In the genomic region with DNA sequence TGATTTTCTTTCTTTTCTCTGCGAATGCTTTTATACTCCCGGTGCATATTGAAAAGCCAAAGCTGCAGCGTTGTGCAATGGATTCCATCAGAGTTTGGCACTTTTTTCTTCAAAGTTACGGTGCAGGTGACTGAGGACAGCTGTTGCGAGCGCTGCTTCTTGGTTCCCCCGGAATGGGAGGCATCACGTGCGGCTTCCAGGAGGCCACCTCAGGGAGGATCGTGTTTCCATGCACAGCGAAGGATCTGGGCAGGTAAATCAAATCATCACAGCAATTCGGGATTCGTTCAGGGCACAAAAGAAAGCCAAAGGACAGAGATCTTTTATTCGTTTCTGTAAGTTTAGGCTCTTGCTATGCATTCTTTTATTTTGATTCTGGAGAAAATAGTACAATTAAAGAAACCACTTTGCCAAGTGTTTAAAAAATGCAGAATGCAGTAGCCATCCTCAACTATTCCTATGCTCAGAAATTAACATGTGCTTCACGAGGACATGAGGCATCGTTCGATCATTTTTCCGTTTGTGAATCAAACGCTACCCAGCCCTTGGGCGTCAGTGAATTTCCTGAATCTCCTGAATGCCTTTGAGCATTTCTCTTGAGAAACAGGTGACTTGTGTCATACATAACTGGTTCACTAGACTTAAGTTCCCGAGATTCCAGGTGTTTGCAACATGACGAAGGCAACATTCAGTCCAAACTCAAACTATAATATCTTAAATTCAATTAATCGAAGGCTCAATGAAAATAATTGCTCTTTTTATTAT, we compare ENCODE assay signal across 24 cellular contexts.
A peak's percentile ranks its signal among the peaks of the same experiment; 100 is the strongest.
DNase-seq lines count a peak whose midpoint lies in the region; ATAC-seq, FAIRE-seq and TF ChIP-seq lines count a peak whose summit lies in the region.
"Had no signal": no experiment of that assay in that cellular context is flagged by ENCODE, and none has a peak within 500 bp of the region (broad histone marks: within the 10 kb centered on the region; RNA-seq: fewer than 3 reads in every experiment).

No MANE protein-coding gene starts in this region.

- WGBS in K562 (ENCODE audit: insufficient coverage, low coverage, missing lambda C conversion rate): 1% methylated on average over 23 of the region's 23 CpGs
- WGBS in trophoblast cell (ENCODE audit: extremely low coverage, insufficient coverage, insufficient read length): no CpG with 5 or more reads among the region's 23 CpGs
- WGBS in esophagus muscularis mucosa: 72% methylated on average over 23 of the region's 23 CpGs

- no peak overlapping the region for H4K8ac ChIP-seq in trophoblast cell (ENCODE audit: low read depth, low read length)

- no peak overlapping the region for H3K18ac ChIP-seq in trophoblast cell (ENCODE audit: low read length)

- H3K27ac Mint-ChIP-seq in activated CD4-positive, alpha-beta T cell treated with anti-CD3 and anti-CD28 coated beads, Interleukin-2, amount 10 ng/mL, durations not matched to agents 24 days and 14 days: no peak overlapping the region
- H3K27ac Mint-ChIP-seq in activated CD4-positive, alpha-beta T cell treated with anti-CD3 and anti-CD28 coated beads for 36 hours: no peak overlapping the region
- no peak overlapping the region for H3K27ac Mint-ChIP-seq in activated CD4-positive, alpha-beta memory T cell treated with anti-CD3 and anti-CD28 coated beads, Interleukin-2, amount 10 ng/mL, durations not matched to agents 7 days and 5 days
- H3K27ac Mint-ChIP-seq: B cell; CD4-positive, CD25-positive, alpha-beta regulatory T cell; CD8-positive, alpha-beta T cell; HFFc6 had no signal

- no peak overlapping the region for H3K4ac ChIP-seq in trophoblast cell (ENCODE audit: low read depth, low read length)

- BruUV-seq in K562 (replicated peaks; lab: Mats Ljungman, UMichigan): no TSS peak

- H4K20me1 ChIP-seq in K562 (replicated peaks; ENCODE audit: control insufficient read depth, insufficient read depth, low read length): no peaks in the 10 kb centered on the region
- H4K20me1 ChIP-seq: BLaER1 had no signal

- TF ChIP-seq RAD21 in K562 (CRISPR knock-in tag; conservative IDR thresholded peaks at IDR 0.05 in 1 of 2, IDR thresholded peaks at IDR 0.05 in 1 of 2): no peak

- peaks cover 2% of the 10 kb centered on the region for H3K79me1 ChIP-seq in trophoblast cell (ENCODE audit: low read length)

- H3K27me3 ChIP-seq in K562 (ENCODE audit: control insufficient read depth in 2 of 2, insufficient read depth in 2 of 2, low read length in 2 of 2) (peaks cover 3 to 34% of the 10 kb centered on the region in 2 experiments; a peak in 3 of 5 replicates), trophoblast cell (ENCODE audit: insufficient read depth, low read length) (no peaks in the 10 kb centered on the region), esophagus muscularis mucosa (peaks cover 0 to 15% (median 0%) of the 10 kb centered on the region in 4 donors)
- H3K27me3 ChIP-seq: BLaER1 had no signal

- H2BK5ac ChIP-seq in trophoblast cell (ENCODE audit: low read depth, low read length, poor library complexity): no peak overlapping the region

- H3K27ac ChIP-seq in K562 (ENCODE audit: extremely low read depth, low read depth, low read length): no peak overlapping the region
- no peak overlapping the region for H3K27ac ChIP-seq in trophoblast cell (ENCODE audit: low read depth, low read length)
- H3K27ac ChIP-seq in esophagus muscularis mucosa (replicated peaks in 1 of 4): no peak overlapping the region
- H3K27ac ChIP-seq: 22Rv1, BLaER1, C4-2B had no signal

- H3K9ac ChIP-seq in K562 (ENCODE audit: insufficient read depth in 1 of 2, low read depth in 2 of 2, low read length in 2 of 2) (no peak overlapping the region), trophoblast cell (ENCODE audit: low read length) (no peak overlapping the region)
- H3K9ac ChIP-seq: BLaER1 had no signal

- peaks cover 13% of the 10 kb centered on the region for H3K4me1 Mint-ChIP-seq in activated CD4-positive, alpha-beta T cell treated with anti-CD3 and anti-CD28 coated beads, Interleukin-2, amount 10 ng/mL, durations not matched to agents 24 days and 14 days
- H3K4me1 Mint-ChIP-seq in activated CD4-positive, alpha-beta T cell treated with anti-CD3 and anti-CD28 coated beads for 36 hours: peaks cover 13% of the 10 kb centered on the region
- H3K4me1 Mint-ChIP-seq in activated CD4-positive, alpha-beta memory T cell treated with anti-CD3 and anti-CD28 coated beads, Interleukin-2, amount 10 ng/mL, durations not matched to agents 7 days and 5 days: peaks cover 18% of the 10 kb centered on the region

- no peak overlapping the region for H3K14ac ChIP-seq in trophoblast cell (ENCODE audit: low read length)

- H4K12ac ChIP-seq in trophoblast cell (ENCODE audit: low read depth, low read length): no peak overlapping the region

- H3K79me2 ChIP-seq in K562 (ENCODE audit: control insufficient read depth, insufficient read depth, low read length) (no peaks in the 10 kb centered on the region), trophoblast cell (ENCODE audit: control insufficient read depth, insufficient read depth, low read length, poor library complexity) (no peaks in the 10 kb centered on the region)

- ATAC-seq in activated CD4-positive, alpha-beta T cell treated with anti-CD3 and anti-CD28 coated beads for 36 hours: no peak
- ATAC-seq in K562: no peak
- ATAC-seq: CD8-positive, alpha-beta T cell; GM12878 had no signal

- POLR2A ChIA-PET in activated CD4-positive, alpha-beta T cell treated with anti-CD3 and anti-CD28 coated beads for 36 hours (lab: Charles Lee): no interaction called here
- POLR2A ChIA-PET in K562 (lab: Yijun Ruan, JAX): no interaction called here
- POLR2A ChIA-PET in activated CD4-positive, alpha-beta memory T cell treated with anti-CD3 and anti-CD28 coated beads, Interleukin-2, amount 10 ng/mL, durations not matched to agents 7 days and 5 days (lab: Charles Lee): no interaction called here

- H3K4me3 Mint-ChIP-seq in activated CD4-positive, alpha-beta T cell treated with anti-CD3 and anti-CD28 coated beads, Interleukin-2, amount 10 ng/mL, durations not matched to agents 24 days and 14 days: no peak overlapping the region
- no peak overlapping the region for H3K4me3 Mint-ChIP-seq in activated CD4-positive, alpha-beta T cell treated with anti-CD3 and anti-CD28 coated beads for 36 hours
- no peak overlapping the region for H3K4me3 Mint-ChIP-seq in activated CD4-positive, alpha-beta memory T cell treated with anti-CD3 and anti-CD28 coated beads, Interleukin-2, amount 10 ng/mL, durations not matched to agents 7 days and 5 days
- H3K4me3 Mint-ChIP-seq: B cell; CD4-positive, CD25-positive, alpha-beta regulatory T cell; CD8-positive, alpha-beta T cell; HFFc6 had no signal

- H3K4me3 ChIP-seq in K562 (no peak overlapping the region), trophoblast cell (ENCODE audit: low read depth, low read length) (no peak overlapping the region), esophagus muscularis mucosa (no peak overlapping the region)
- H3K4me3 ChIP-seq: BLaER1, GM12878, HAP-1 had no signal

- H3K4me2 ChIP-seq in K562 (ENCODE audit: insufficient read depth, low read length) (no peak overlapping the region), trophoblast cell (ENCODE audit: low read length) (no peak overlapping the region)
- H3K4me2 ChIP-seq: BLaER1 had no signal

- no peak for TF ChIP-seq EP300 in K562 (IDR thresholded peaks at IDR 0.05; ENCODE audit: low read length)
- no peak for TF ChIP-seq EP300 in esophagus muscularis mucosa (IDR thresholded peaks at IDR 0.05)

- H3K9me3 Mint-ChIP-seq in activated CD4-positive, alpha-beta T cell treated with anti-CD3 and anti-CD28 coated beads, Interleukin-2, amount 10 ng/mL, durations not matched to agents 24 days and 14 days: no peaks in the 10 kb centered on the region
- H3K9me3 Mint-ChIP-seq in activated CD4-positive, alpha-beta T cell treated with anti-CD3 and anti-CD28 coated beads for 36 hours (ENCODE audit: low read depth): no peaks in the 10 kb centered on the region
- H3K9me3 Mint-ChIP-seq in activated CD4-positive, alpha-beta memory T cell treated with anti-CD3 and anti-CD28 coated beads, Interleukin-2, amount 10 ng/mL, durations not matched to agents 7 days and 5 days: peaks cover 3% of the 10 kb centered on the region
- H3K9me3 Mint-ChIP-seq: CD8-positive, alpha-beta T cell had no signal

- no peak overlapping the region for H3K23ac ChIP-seq in trophoblast cell (ENCODE audit: low read length)

- H3K36me3 Mint-ChIP-seq in activated CD4-positive, alpha-beta T cell treated with anti-CD3 and anti-CD28 coated beads, Interleukin-2, amount 10 ng/mL, durations not matched to agents 24 days and 14 days (ENCODE audit: low read depth): no peaks in the 10 kb centered on the region
- no peaks in the 10 kb centered on the region for H3K36me3 Mint-ChIP-seq in activated CD4-positive, alpha-beta T cell treated with anti-CD3 and anti-CD28 coated beads for 36 hours (ENCODE audit: low read depth)
- H3K36me3 Mint-ChIP-seq in activated CD4-positive, alpha-beta memory T cell treated with anti-CD3 and anti-CD28 coated beads, Interleukin-2, amount 10 ng/mL, durations not matched to agents 7 days and 5 days (ENCODE audit: low read depth): no peaks in the 10 kb centered on the region
- H3K36me3 Mint-ChIP-seq: CD4-positive, CD25-positive, alpha-beta regulatory T cell; CD8-positive, alpha-beta T cell had no signal

- in situ Hi-C loops in K562 (cut with MboI): no loop called here

- H4K91ac ChIP-seq in trophoblast cell (ENCODE audit: low read depth, low read length): no peak overlapping the region

- no peak overlapping the region for H2AK5ac ChIP-seq in trophoblast cell (ENCODE audit: low read length)

- H2BK12ac ChIP-seq in trophoblast cell (ENCODE audit: low read length): no peak overlapping the region

- CTCF ChIA-PET in activated CD4-positive, alpha-beta T cell treated with anti-CD3 and anti-CD28 coated beads for 36 hours (lab: Charles Lee): no interaction called here
- CTCF ChIA-PET in K562 (lab: Yijun Ruan, JAX; ENCODE audit: low intra/inter-chr PET ratio): no interaction called here
- CTCF ChIA-PET in activated CD4-positive, alpha-beta memory T cell treated with anti-CD3 and anti-CD28 coated beads, Interleukin-2, amount 10 ng/mL, durations not matched to agents 7 days and 5 days (lab: Charles Lee): no interaction called here

- H3K9me3 ChIP-seq in K562 (replicated peaks; ENCODE audit: control insufficient read depth, insufficient read depth, low read depth, low read length): no peaks in the 10 kb centered on the region
- peaks cover 8% of the 10 kb centered on the region for H3K9me3 ChIP-seq in trophoblast cell (ENCODE audit: insufficient read depth, low read depth, low read length)
- H3K9me3 ChIP-seq in esophagus muscularis mucosa: no peaks in the 10 kb centered on the region
- H3K9me3 ChIP-seq: HAP-1 had no signal

- H2AFZ ChIP-seq in K562 (ENCODE audit: low read depth, low read length): no peak overlapping the region
- no peak overlapping the region for H2AFZ ChIP-seq in trophoblast cell (ENCODE audit: insufficient read depth, low read length, poor library complexity)

- no peaks in the 10 kb centered on the region for H3K27me3 Mint-ChIP-seq in activated CD4-positive, alpha-beta T cell treated with anti-CD3 and anti-CD28 coated beads, Interleukin-2, amount 10 ng/mL, durations not matched to agents 24 days and 14 days
- peaks cover 2% of the 10 kb centered on the region for H3K27me3 Mint-ChIP-seq in activated CD4-positive, alpha-beta T cell treated with anti-CD3 and anti-CD28 coated beads for 36 hours
- H3K27me3 Mint-ChIP-seq in activated CD4-positive, alpha-beta memory T cell treated with anti-CD3 and anti-CD28 coated beads, Interleukin-2, amount 10 ng/mL, durations not matched to agents 7 days and 5 days: no peaks in the 10 kb centered on the region
- H3K27me3 Mint-ChIP-seq: B cell; CD4-positive, CD25-positive, alpha-beta regulatory T cell had no signal

- intact Hi-C loops in activated CD4-positive, alpha-beta T cell treated with anti-CD3 and anti-CD28 coated beads, Interleukin-2, amount 10 ng/mL, durations not matched to agents 24 days and 14 days (cut with micrococcal nuclease): no loop called here
- intact Hi-C loops in activated CD4-positive, alpha-beta T cell treated with anti-CD3 and anti-CD28 coated beads for 36 hours (cut with DNase I, micrococcal nuclease): no loop called here
- intact Hi-C loops in K562 (cut with micrococcal nuclease) (no loop called here), esophagus muscularis mucosa (cut with DNase I) (no loop called here)

- DNase-seq in activated CD4-positive, alpha-beta T cell treated with anti-CD3 and anti-CD28 coated beads, Interleukin-2, amount 10 ng/mL, durations not matched to agents 24 days and 14 days: peak; percentile 46
- no peak for DNase-seq in activated CD4-positive, alpha-beta T cell treated with anti-CD3 and anti-CD28 coated beads for 36 hours
- DNase-seq in K562 (ENCODE audit: extremely low read depth in 1 of 4, low spot score in 3 of 4) (no peak), left kidney (ENCODE audit: low read depth, low spot score) (peak; percentile 86), trophoblast cell (peak; percentile 88 to 98), GM03348 (ENCODE audit: low spot score) (no peak), esophagus muscularis mucosa (ENCODE audit: extremely low spot score) (no peak)
- DNase-seq in activated CD4-positive, alpha-beta memory T cell treated with anti-CD3 and anti-CD28 coated beads, Interleukin-2, amount 10 ng/mL, durations not matched to agents 7 days and 5 days: no peak
- DNase-seq: Caco-2; CD4-positive, CD25-positive, alpha-beta regulatory T cell; CD8-positive, alpha-beta T cell; DMS153; DND-41; GOT3; HFFc6 had no signal

- TF ChIP-seq POLR2A in K562 (conservative IDR thresholded peaks at IDR 0.05) (no peak), esophagus muscularis mucosa (IDR thresholded peaks at IDR 0.05; ENCODE audit: low read depth) (no peak)

- H3K4me1 ChIP-seq in K562 (replicated peaks in 1 of 2; ENCODE audit: control insufficient read depth in 2 of 2, insufficient read depth in 2 of 2, low read length in 2 of 2) (no peaks in the 10 kb centered on the region; a peak in 1 of 5 replicates), trophoblast cell (ENCODE audit: control insufficient read depth in 1 of 2, insufficient read depth in 2 of 2, low read length in 2 of 2) (peaks cover 15 to 23% of the 10 kb centered on the region in 2 experiments), esophagus muscularis mucosa (no peaks in the 10 kb centered on the region)
- H3K4me1 ChIP-seq: Caco-2, HAP-1 had no signal

- H3K36me3 ChIP-seq in K562 (ENCODE audit: control insufficient read depth, insufficient read depth, low read length) (no peaks in the 10 kb centered on the region), trophoblast cell (ENCODE audit: control insufficient read depth in 1 of 2, insufficient read depth in 2 of 2, low read length in 2 of 2) (no peaks in the 10 kb centered on the region), esophagus muscularis mucosa (no peaks in the 10 kb centered on the region)
- H3K36me3 ChIP-seq: BLaER1, HAP-1 had no signal

- TF ChIP-seq CTCF in K562 (IDR thresholded peaks at IDR 0.05 in 2 of 3, conservative IDR thresholded peaks at IDR 0.05 in 1 of 3; ENCODE audit: insufficient read depth in 2 of 3, low read depth in 1 of 3, low read length in 3 of 3) (no peak), esophagus muscularis mucosa (IDR thresholded peaks at IDR 0.05) (no peak)

- FAIRE-seq in K562 (lab: Jason Lieb, UNC): no peak
- FAIRE-seq: A204.1, G401.6, GM12878, H54 had no signal

- no peak overlapping the region for H2BK120ac ChIP-seq in trophoblast cell (ENCODE audit: insufficient read depth, low read length, poor library complexity)

- no peaks in the 10 kb centered on the region for H3K9me1 ChIP-seq in K562 (ENCODE audit: control insufficient read depth, insufficient read depth, low read length)

Comparison
In these comparisons a context has a peak if more than half of its experiments do, and no peak if none do; other contexts are left out.
1. DNase-seq: peak in activated CD4-positive, alpha-beta T cell treated with anti-CD3 and anti-CD28 coated beads, Interleukin-2, amount 10 ng/mL, durations not matched to agents 24 days and 14 days (single experiment), left kidney (single experiment) and trophoblast cell (2 of 2); none in activated CD4-positive, alpha-beta T cell treated with anti-CD3 and anti-CD28 coated beads for 36 hours (single experiment), K562 (0 of 4), GM03348 (single experiment), activated CD4-positive, alpha-beta memory T cell treated with anti-CD3 and anti-CD28 coated beads, Interleukin-2, amount 10 ng/mL, durations not matched to agents 7 days and 5 days (single experiment) and esophagus muscularis mucosa (single experiment).